In the genomic region with DNA sequence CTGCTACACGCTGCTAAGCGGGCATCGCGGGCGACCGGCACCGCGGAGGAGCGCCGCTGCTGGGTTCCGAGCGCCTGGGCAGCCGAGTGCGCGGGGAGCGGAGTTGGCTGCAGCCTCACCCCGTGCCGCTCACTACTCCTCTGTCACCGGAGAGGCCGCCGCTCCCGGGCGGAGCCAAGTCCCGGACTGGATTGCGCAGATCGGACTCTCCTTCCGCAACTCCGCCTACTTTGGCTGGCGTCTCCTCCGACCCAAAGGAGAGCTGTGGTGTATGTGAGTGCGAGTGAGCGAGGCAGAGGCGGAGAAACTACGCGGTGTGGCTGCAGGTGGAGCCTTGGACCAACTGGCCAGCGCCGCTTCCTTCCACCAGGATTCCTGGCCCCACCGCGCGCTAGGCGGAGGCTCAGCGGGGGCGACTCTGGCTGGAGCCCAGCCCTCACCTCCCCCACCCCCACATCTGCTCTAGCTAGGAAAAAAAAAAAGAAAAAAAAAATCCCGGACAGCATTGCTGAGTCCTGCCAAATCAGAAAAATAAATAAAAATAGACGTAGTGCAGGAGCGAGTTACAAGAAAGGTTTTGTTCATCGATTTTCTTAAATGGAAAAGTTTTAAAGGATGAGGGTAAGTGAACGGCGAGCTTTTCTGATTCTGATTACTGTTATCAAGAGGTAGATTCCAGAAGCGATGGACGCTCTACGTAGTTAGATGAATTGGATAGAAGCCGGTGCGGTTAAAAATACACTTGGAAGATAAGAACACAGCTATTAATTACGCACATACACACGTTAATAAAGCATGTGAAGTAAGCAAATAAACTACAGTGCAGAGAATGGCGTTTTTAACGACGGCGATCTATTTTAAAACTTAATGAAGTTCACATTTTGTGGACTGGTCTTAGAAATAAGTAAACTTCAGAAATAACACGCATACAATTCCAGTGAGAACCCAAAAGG, we compare ENCODE assay signal across 8 cellular contexts. TPM values are rescaled to one million over a fixed set of nuclear protein-coding genes. Genes with fewer than 3 reads are reported as not detected.
DNase-seq lines count a peak whose midpoint lies in the region; ATAC-seq, FAIRE-seq and TF ChIP-seq lines count a peak whose summit lies in the region.

TSS of gene SEMA6A (minus strand) at position 142 of the 953 bp plus-strand sequence. CDS start 69,879 bp downstream, outside the sequence.

- 0% methylated on average over 60 to 61 of the region's 61 CpGs for WGBS in pancreas, 2 donors
- 0 to 1% methylated on average over 52 to 61 of the region's 61 CpGs for WGBS in aorta, 2 donors

- H3K4me1 ChIP-seq in OCI-LY1 (ENCODE audit: insufficient read depth, low read length, severe bottlenecking) (peaks cover 20% of the 10 kb centered on the region), left ventricle myocardium inferior (peaks cover 52% of the 10 kb centered on the region), pancreas (no peaks in the 10 kb centered on the region), aorta (ENCODE audit: control insufficient read depth in 1 of 2, insufficient read depth in 2 of 2, low read length in 2 of 2) (no peaks in the 10 kb centered on the region)

- no peaks in the 10 kb centered on the region for H4K20me1 ChIP-seq in OCI-LY1 (ENCODE audit: insufficient read depth, low read length)

- H3K4me2 ChIP-seq in OCI-LY1 (ENCODE audit: low read length) = peak within 1 kb of the TSS; percentile 72

- H3K9ac ChIP-seq in OCI-LY1 (ENCODE audit: low read length) = no peak within 1 kb of the TSS

- H3K79me2 ChIP-seq in OCI-LY1 (ENCODE audit: insufficient read depth, low read length) = no peaks in the 10 kb centered on the region

- no peaks in the 10 kb centered on the region for H3K9me2 ChIP-seq in OCI-LY1 (ENCODE audit: low read depth, low read length)

- DNase-seq in DMS79 treated with DMSO at 0.1 percent for 48 hours (lab: John Stamatoyannopoulos, UW) = peak; percentile 27
- DNase-seq in HTR-8/SVneo (ENCODE audit: insufficient read length, low spot score) = peak; percentile 53
- DNase-seq in amygdala (lab: John Stamatoyannopoulos, UW) = peak; percentile 22 to 93 (median 84)
- peak; percentile 92 for DNase-seq in left ventricle myocardium inferior
- DNase-seq in pancreas = peak; percentile 90 to 97 (median 93)
- DNase-seq in aorta = peak; percentile 87 to 94

- H3K27ac ChIP-seq in OCI-LY1 (ENCODE audit: low read depth, low read length, poor library complexity, severe bottlenecking) = no peak within 1 kb of the TSS
- H3K27ac ChIP-seq in left ventricle myocardium inferior (replicated peaks) = peak within 1 kb of the TSS; percentile 83
- peak within 1 kb of the TSS; percentile 40 to 80 (median 72) for H3K27ac ChIP-seq in pancreas
- no peak within 1 kb of the TSS for H3K27ac ChIP-seq in aorta (ENCODE audit: low read depth in 1 of 2, low read length in 2 of 2)

- H3K9me3 ChIP-seq in OCI-LY1 (ENCODE audit: low read length) = no peaks in the 10 kb centered on the region
- H3K9me3 ChIP-seq in left ventricle myocardium inferior (replicated peaks) = no peaks in the 10 kb centered on the region
- H3K9me3 ChIP-seq in pancreas = no peaks in the 10 kb centered on the region
- no peaks in the 10 kb centered on the region for H3K9me3 ChIP-seq in aorta (ENCODE audit: control insufficient read depth, low read length)

- no peak for TF ChIP-seq CTCF in OCI-LY1 (IDR thresholded peaks at IDR 0.05; ENCODE audit: low read length)
- TF ChIP-seq CTCF in left ventricle myocardium inferior (IDR thresholded peaks at IDR 0.05; ENCODE audit: borderline replicate concordance) = no peak
- no peak for TF ChIP-seq CTCF in pancreas (IDR thresholded peaks at IDR 0.05)

- peak; percentile 39 for ATAC-seq in GM21447 (IDR thresholded peaks at IDR 0.05; ENCODE audit: unreplicated experiment)
- ATAC-seq in pancreas = peak; percentile 75 to 84 (median 82)
- peak; percentile 93 for ATAC-seq in aorta (ENCODE audit: low FRiP score)

- H3K36me3 ChIP-seq in OCI-LY1 (ENCODE audit: insufficient read depth, low read length) (no peaks in the 10 kb centered on the region), left ventricle myocardium inferior (no peaks in the 10 kb centered on the region), pancreas (no peaks in the 10 kb centered on the region), aorta (ENCODE audit: control insufficient read depth in 1 of 2, insufficient read depth in 2 of 2, low read length in 1 of 2) (no peaks in the 10 kb centered on the region)

- no peaks in the 10 kb centered on the region for H3F3A ChIP-seq in OCI-LY1 (ENCODE audit: insufficient read depth, low read length)

- no peak within 1 kb of the TSS for H2AFZ ChIP-seq in OCI-LY1 (ENCODE audit: low read length)

- intact Hi-C loops in left ventricle myocardium inferior (cut with micrococcal nuclease) (loop anchor here (5.0 kb wide), 1 partner anchor 372 kb away; no protein-coding TSS in a partner anchor), pancreas (cut with DNase I) (no loop called here), aorta (cut with DNase I) (loop anchor here (10.0 kb wide), 2 partner anchors 180 to 370 kb away; no protein-coding TSS in a partner anchor)

- FAIRE-seq in HTR-8/SVneo (lab: Jason Lieb, UNC) (peak; percentile 23), pancreas (lab: Jason Lieb, UNC) (peak; percentile 20)

- H3K27me3 ChIP-seq in OCI-LY1 (ENCODE audit: insufficient read depth, low read length) (peaks cover 4% of the 10 kb centered on the region; the same call in 1 of the 2 replicates), left ventricle myocardium inferior (ENCODE audit: low read depth) (peaks cover 39% of the 10 kb centered on the region), pancreas (no peaks in the 10 kb centered on the region), aorta (ENCODE audit: control insufficient read depth in 1 of 2, insufficient read depth in 2 of 2, low read length in 1 of 2) (no peaks in the 10 kb centered on the region)

- H3K4me3 ChIP-seq in OCI-LY1 (ENCODE audit: low read depth, low read length, poor library complexity, severe bottlenecking) (peak within 1 kb of the TSS; percentile 52), left ventricle myocardium inferior (peak within 1 kb of the TSS; percentile 79), pancreas (peak within 1 kb of the TSS; percentile 44 to 56 (median 50)), aorta (ENCODE audit: low read length in 2 of 2) (peak within 1 kb of the TSS; percentile 53 to 54)

RNA-seq across cellular contexts. Expression of gene SEMA6A, which starts in this region (rescaled TPM):
- 6.3 TPM for total RNA-seq in left ventricle myocardium inferior
- 10 to 100 TPM in 5 of 6 donors, 1 to 10 TPM in 1; 9.2 to 24.5 (median 15.8) TPM for total RNA-seq in pancreas
- polyA plus RNA-seq in pancreas = 10 to 100 TPM in 1 of 2 donors, 1 to 10 TPM in 1; 8.9 to 12.2 TPM
- 10 to 100 TPM; 19.8 to 28.5 TPM for total RNA-seq in aorta
- polyA plus RNA-seq in aorta = 1 to 10 TPM in 1 of 2 donors, under 1 TPM in 1; 0.10 to 6.3 TPM

Comparison
In these comparisons a context has a peak if more than half of its experiments do, and no peak if none do; other contexts are left out.
1. DNase-seq: peak in every context shown above with its lines; median percentile 93 in pancreas; 92 in left ventricle myocardium inferior; 90 in aorta; 84 in amygdala; 53 in HTR-8/SVneo; 27 in DMS79 treated with DMSO at 0.1 percent for 48 hours.
2. ATAC-seq: peak in every context shown above with its lines; median percentile 93 in aorta; 82 in pancreas; 39 in GM21447.
3. H3K27ac ChIP-seq: peak in left ventricle myocardium inferior (single experiment) and pancreas (4 of 4); none in OCI-LY1 (single experiment) and aorta (0 of 2).
4. intact Hi-C loops: an anchor here in left ventricle myocardium inferior (5.0 kb wide) and aorta (10.0 kb wide); none called in pancreas.
5. Peak in every context shown above with its lines, with median percentiles within 50 percentile points of each other: H3K4me3 ChIP-seq.